1 cellular context compared by ENCODE assay signal in genomic region chr3:189324538-189325138, GRCh38.
A peak's percentile ranks its signal among the peaks of the same experiment; 100 is the strongest.
TF ChIP-seq lines count a peak whose summit lies in the region.

No MANE protein-coding gene starts in this region.

TF ChIP-seq in A549, 52 proteins besides CTCF, POLR2A, EP300 and RAD21 (continued from another document):
- TF ChIP-seq REST (IDR thresholded peaks at IDR 0.05) (no peak), ZNF302 (CRISPR knock-in tag; IDR thresholded peaks at IDR 0.05) (peak; percentile 53), PHF8 (IDR thresholded peaks at IDR 0.05; ENCODE audit: borderline replicate concordance, low read depth) (no peak), FOXS1 (CRISPR knock-in tag; IDR thresholded peaks at IDR 0.05) (peak; percentile 52; the same call in 1 of the 2 replicates), CBX8 (IDR thresholded peaks at IDR 0.05) (no peak), BCL3 (IDR thresholded peaks at IDR 0.05) (peak; percentile 84; the same call in 1 of the 3 replicates), SREBF2 (IDR thresholded peaks at IDR 0.05) (no peak), MYC (IDR thresholded peaks at IDR 0.05; ENCODE audit: borderline replicate concordance, low read length) (0 out of 2 replicates have a peak, but pooled peaks have one; percentile 19), NFE2L2 (conservative IDR thresholded peaks at IDR 0.05; ENCODE audit: low read length) (no peak), HDAC2 (IDR thresholded peaks at IDR 0.05) (no peak), RCOR1 (IDR thresholded peaks at IDR 0.05; ENCODE audit: low read depth, low read length) (no peak), FOSB (CRISPR knock-in tag; IDR thresholded peaks at IDR 0.05) (no peak), ESRRA (IDR thresholded peaks at IDR 0.05; ENCODE audit: borderline replicate concordance, low read length) (no peak), HES2 (IDR thresholded peaks at IDR 0.05) (no peak), KDM1A (IDR thresholded peaks at IDR 0.05; ENCODE audit: low read depth) (no peak)
